ENCODE assay signal across 1 cellular context in the genomic region with DNA sequence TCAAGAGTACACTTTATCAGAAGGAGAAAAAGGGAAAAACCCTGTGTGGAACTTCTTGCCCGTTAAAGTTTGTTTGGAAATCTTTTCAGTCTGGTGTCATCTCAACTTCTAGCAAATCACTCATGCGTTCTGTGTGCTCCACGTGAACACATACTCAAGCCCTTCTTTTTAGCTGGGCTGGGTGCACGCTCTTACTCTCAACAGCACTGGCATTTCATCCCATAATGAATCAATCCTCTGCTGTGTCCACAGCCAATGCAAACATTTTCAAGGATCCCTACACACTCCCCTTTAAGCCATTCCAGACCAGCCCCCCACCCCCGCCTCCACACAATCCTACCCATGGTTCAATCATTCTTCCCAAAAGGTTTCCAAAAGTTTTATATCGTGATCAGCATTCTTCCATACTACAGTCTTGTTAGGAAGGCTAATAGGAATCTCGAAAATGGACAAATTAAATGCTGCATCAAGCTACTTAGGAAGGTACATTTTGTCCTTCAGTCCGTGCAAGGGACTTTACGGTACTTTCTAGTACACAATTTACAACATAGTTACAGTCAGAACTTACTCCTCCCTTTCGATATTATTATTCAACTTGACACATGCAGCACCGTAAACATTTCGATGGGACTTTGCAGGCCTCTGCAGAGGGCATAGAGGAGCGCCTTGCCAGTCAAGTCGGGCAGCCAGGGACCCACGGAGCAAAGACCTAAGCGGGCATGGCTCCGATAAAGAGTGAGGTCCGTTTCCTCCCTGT.
TF ChIP-seq lines count a peak whose summit lies in the region.

No MANE protein-coding gene starts in this region.

TF ChIP-seq in IMR-90, 13 proteins besides CTCF, POLR2A, EP300 and RAD21 (continued from another document):
- TF ChIP-seq, protein P1, sequence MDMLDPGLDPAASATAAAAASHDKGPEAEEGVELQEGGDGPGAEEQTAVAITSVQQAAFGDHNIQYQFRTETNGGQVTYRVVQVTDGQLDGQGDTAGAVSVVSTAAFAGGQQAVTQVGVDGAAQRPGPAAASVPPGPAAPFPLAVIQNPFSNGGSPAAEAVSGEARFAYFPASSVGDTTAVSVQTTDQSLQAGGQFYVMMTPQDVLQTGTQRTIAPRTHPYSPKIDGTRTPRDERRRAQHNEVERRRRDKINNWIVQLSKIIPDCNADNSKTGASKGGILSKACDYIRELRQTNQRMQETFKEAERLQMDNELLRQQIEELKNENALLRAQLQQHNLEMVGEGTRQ (IDR thresholded peaks at IDR 0.05; ENCODE audit: low read depth, low read length), result peak; percentile 60; the same call in 1 of the 2 replicates
- TF ChIP-seq SMC3 (IDR thresholded peaks at IDR 0.05; ENCODE audit: low read depth, low read length), result no peak
